Comparison of ENCODE assay signal across 14 cellular contexts in genomic region chr12:19937161-19937560, GRCh38.
DNase-seq lines count a peak whose midpoint lies in the region; TF ChIP-seq lines count a peak whose summit lies in the region.
"Had no signal": no experiment of that assay in that cellular context is flagged by ENCODE, and none has a peak within 500 bp of the region (broad histone marks: within the 10 kb centered on the region; RNA-seq: fewer than 3 reads in every experiment).

No MANE protein-coding gene starts in this region.

- DNase-seq in DMS153 treated with DMSO at 0.1 percent for 48 hours (lab: John Stamatoyannopoulos, UW; ENCODE audit: unreplicated experiment) (peak; percentile 51), LNCaP clone FGC (ENCODE audit: low read depth) (peak; percentile 34), osteoblast (ENCODE audit: insufficient read length, low spot score, missing footprints) (no peak), anterior cingulate cortex (lab: John Stamatoyannopoulos, UW) (no peak), SJCRH30 (no peak), NCI-H1105 treated with DMSO at 0.1 percent for 48 hours (lab: John Stamatoyannopoulos, UW) (no peak)
- DNase-seq: C1 segment of cervical spinal cord; Calu3; CD4-positive, alpha-beta T cell; DMS 273 treated with DMSO at 0.1 percent for 48 hours; GF-D8; HCEC 1CT; HFFc6 had no signal

- H4K20me1 ChIP-seq in osteoblast (ENCODE audit: insufficient read depth, low read length): no peaks in the 10 kb centered on the region

- no peak overlapping the region for H3K4me2 ChIP-seq in osteoblast (ENCODE audit: insufficient read depth, low read length)

- H3K4me1 ChIP-seq in osteoblast (ENCODE audit: insufficient read depth, low read length) (no peaks in the 10 kb centered on the region), SJCRH30 (no peaks in the 10 kb centered on the region)

- H3K27me3 ChIP-seq in osteoblast (ENCODE audit: insufficient read depth, low read length) (no peaks in the 10 kb centered on the region), SJCRH30 (no peaks in the 10 kb centered on the region)

- H3K36me3 ChIP-seq in osteoblast (ENCODE audit: insufficient read depth, low read length) (no peaks in the 10 kb centered on the region), SJCRH30 (no peaks in the 10 kb centered on the region)

- H3K4me3 ChIP-seq in LNCaP clone FGC (ENCODE audit: low read depth, low read length): no peak overlapping the region
- no peak overlapping the region for H3K4me3 ChIP-seq in osteoblast (ENCODE audit: insufficient read depth, low read length)
- H3K4me3 ChIP-seq in SJCRH30: no peak overlapping the region

- H3K9me3 ChIP-seq in osteoblast (ENCODE audit: low read depth, low read length): no peaks in the 10 kb centered on the region
- no peaks in the 10 kb centered on the region for H3K9me3 ChIP-seq in SJCRH30 (replicated peaks)

- H3K79me2 ChIP-seq in osteoblast (ENCODE audit: insufficient read depth, low read length): no peaks in the 10 kb centered on the region

- H3K27ac ChIP-seq in VCaP (peak overlapping the region; percentile 47), osteoblast (ENCODE audit: low read depth, low read length) (no peak overlapping the region), SJCRH30 (no peak overlapping the region)

- H2AFZ ChIP-seq in osteoblast (ENCODE audit: low read length): peak overlapping the region; percentile 14

- TF ChIP-seq CTCF in LNCaP clone FGC (IDR thresholded peaks at IDR 0.05; ENCODE audit: control insufficient read depth, extremely low read depth, insufficient read depth) (no peak), VCaP (conservative IDR thresholded peaks at IDR 0.05) (no peak), osteoblast (IDR thresholded peaks at IDR 0.05; ENCODE audit: extremely low read depth, low read depth, low read length) (no peak)

Comparison
In these comparisons a context has a peak if more than half of its experiments do, and no peak if none do; other contexts are left out.
1. DNase-seq: peak in DMS153 treated with DMSO at 0.1 percent for 48 hours (single experiment) and LNCaP clone FGC (single experiment); none in osteoblast (single experiment), anterior cingulate cortex (0 of 58), SJCRH30 (0 of 2) and NCI-H1105 treated with DMSO at 0.1 percent for 48 hours (single experiment).